ENCODE assay signal across 8 cellular contexts in genomic region chr17:46191332-46192210, GRCh38. TPM values are rescaled to one million over a fixed set of nuclear protein-coding genes. Genes with fewer than 3 reads are reported as not detected.
A peak's percentile ranks its signal among the peaks of the same experiment; 100 is the strongest.
DNase-seq lines count a peak whose midpoint lies in the region; ATAC-seq and TF ChIP-seq lines count a peak whose summit lies in the region.

No MANE protein-coding gene starts in this region.

- peaks cover 87% of the 10 kb centered on the region for H3K79me2 ChIP-seq in PC-3 (ENCODE audit: low read length)

- H3K4me3 Mint-ChIP-seq in MCF 10A (ENCODE audit: unreplicated experiment): peak overlapping the region; percentile 96

- ATAC-seq in PC-3: no peak
- no peak for ATAC-seq in HG03442 (IDR thresholded peaks at IDR 0.05; ENCODE audit: unreplicated experiment)

- no peaks in the 10 kb centered on the region for H3K9me3 ChIP-seq in PC-3 (ENCODE audit: low read length)

- H3K4me1 ChIP-seq in PC-3 (ENCODE audit: insufficient read depth, low read length): peaks cover 24% of the 10 kb centered on the region

- TF ChIP-seq CTCF in PC-3 (conservative IDR thresholded peaks at IDR 0.05; ENCODE audit: low read depth, low read length) (no peak), MCF 10A (IDR thresholded peaks at IDR 0.05; ENCODE audit: unreplicated experiment) (no peak)

- CTCF ChIA-PET in PC-3 (lab: Charles Lee) (interaction anchor here (0.6 kb wide), 1 partner anchor 189 kb away, joined by 4 read pairs; no protein-coding TSS in a partner anchor), MCF 10A (lab: Yijun Ruan, JAX) (interaction anchor here (0.6 to 2.3 kb wide), 2 partner anchors 20 to 77 kb away, joined by 3 to 28 read pairs; no protein-coding TSS in a partner anchor)

- intact Hi-C loops in PC-3 (cut with micrococcal nuclease) (loop anchor here (1.0 kb wide), 2 partner anchors 52 to 147 kb away; no protein-coding TSS in a partner anchor), MCF 10A (cut with micrococcal nuclease) (loop anchor here (1.0 kb wide), 1 partner anchor 147 kb away; no protein-coding TSS in a partner anchor)

- no peaks in the 10 kb centered on the region for H3K36me3 Mint-ChIP-seq in MCF 10A (ENCODE audit: insufficient read depth, unreplicated experiment)

- TSS peak; percentile 54 for BruUV-seq in PC-3 (replicated peaks; lab: Mats Ljungman, UMichigan)
- TSS peak; percentile 55 for BruUV-seq in MCF 10A (replicated peaks; lab: Mats Ljungman, UMichigan)

- H3K9me2 ChIP-seq in PC-3 (replicated peaks; ENCODE audit: low read length): no peaks in the 10 kb centered on the region

- H3K36me3 ChIP-seq in PC-3 (ENCODE audit: low read depth, low read length): no peaks in the 10 kb centered on the region

- H3F3A ChIP-seq in PC-3 (ENCODE audit: low read length, unreplicated experiment): no peaks in the 10 kb centered on the region

- H3K4me2 ChIP-seq in PC-3 (ENCODE audit: low read length): peak overlapping the region; percentile 91

- H3K4me1 Mint-ChIP-seq in MCF 10A (ENCODE audit: insufficient read depth, unreplicated experiment): peaks cover 38% of the 10 kb centered on the region

- no peaks in the 10 kb centered on the region for H3K27me3 ChIP-seq in PC-3 (ENCODE audit: low read length)

- H4K20me1 ChIP-seq in PC-3 (ENCODE audit: low read length): peaks cover 55% of the 10 kb centered on the region

- peak overlapping the region; percentile 87 for H3K27ac Mint-ChIP-seq in MCF 10A (ENCODE audit: low read depth, unreplicated experiment)

- peak overlapping the region; percentile 80 for H3K27ac ChIP-seq in PC-3 (ENCODE audit: low read length)

- POLR2A ChIA-PET in PC-3 (lab: Charles Lee; ENCODE audit: unreplicated experiment) (interaction anchor here (0.6 kb wide), 1 partner anchor 1750 kb away, joined by 3 read pairs; the partner anchor contains the start of gene PNPO), MCF 10A (lab: Yijun Ruan, JAX) (interaction anchor here (0.6 to 2.8 kb wide), 19 partner anchors 9 to 608 kb away, joined by 3 to 30 read pairs (median 5); no protein-coding TSS in a partner anchor)

- no peaks in the 10 kb centered on the region for H3K27me3 Mint-ChIP-seq in MCF 10A (ENCODE audit: insufficient read depth, unreplicated experiment)

- peak overlapping the region; percentile 92 for H3K9ac ChIP-seq in PC-3 (ENCODE audit: low read length)

- peak overlapping the region; percentile 85 for H3K4me3 ChIP-seq in PC-3 (ENCODE audit: low read length)

- peak; percentile 78 for DNase-seq in D341Med (ENCODE audit: low spot score)
- DNase-seq in HPDE6-E6E7 (ENCODE audit: extremely low spot score): peak; percentile 50
- DNase-seq in PC-3: peak; percentile 32
- DNase-seq in MCF 10A (ENCODE audit: unreplicated experiment): peak; percentile 63
- DNase-seq in kidney tubule cell (ENCODE audit: low spot score): peak; percentile 41
- peak; percentile 17 for DNase-seq in stimulated activated naive CD4-positive, alpha-beta T cell treated with Interleukin-2 at 50 U/mL for 16 hours (lab: John Stamatoyannopoulos, UW)
- DNase-seq in occipital lobe (lab: John Stamatoyannopoulos, UW): no peak

- peak overlapping the region; percentile 68; the same call in 1 of the 2 replicates for H2AFZ ChIP-seq in PC-3 (ENCODE audit: low read length)

- no peaks in the 10 kb centered on the region for H3K9me3 Mint-ChIP-seq in MCF 10A (ENCODE audit: unreplicated experiment)

RNA-seq across cellular contexts. Expression of gene KANSL1, which starts 1.7 kb away (rescaled TPM):
- 47.6 and 63.2 TPM in 2 replicates for total RNA-seq in PC-3 (2014; rRNA removed)
- total RNA-seq in MCF 10A (2022): 67.1 and 69.0 TPM in 2 replicates
- 116 TPM for total RNA-seq in occipital lobe
